In genomic region chr3:32685604-32686185, GRCh38 we compare ENCODE assay signal across 1 cellular context.
TF ChIP-seq lines count a peak whose summit lies in the region.

No MANE protein-coding gene starts in this region.

TF ChIP-seq in HepG2, 621 proteins besides CTCF, POLR2A, EP300 and RAD21:
- peak; percentile 83; the same call in 1 of the 2 replicates for TF ChIP-seq ZNF121 (CRISPR knock-in tag; IDR thresholded peaks at IDR 0.05)
- TF ChIP-seq ZNF256 (CRISPR knock-in tag; conservative IDR thresholded peaks at IDR 0.05): 0 out of 2 replicates have a peak, but pooled peaks have one; percentile 8
- 0 out of 2 replicates have a peak, but pooled peaks have one; percentile 30 for TF ChIP-seq ZNF17 (CRISPR knock-in tag; IDR thresholded peaks at IDR 0.05)
- no peak for TF ChIP-seq ZFP1 (CRISPR knock-in tag; IDR thresholded peaks at IDR 0.05)
- TF ChIP-seq MEF2D (CRISPR knock-in tag; IDR thresholded peaks at IDR 0.05): 0 out of 2 replicates have a peak, but pooled peaks have one; percentile 5
- TF ChIP-seq ELF1 (CRISPR knock-in tag; IDR thresholded peaks at IDR 0.05): no peak
- TF ChIP-seq, protein P1, sequence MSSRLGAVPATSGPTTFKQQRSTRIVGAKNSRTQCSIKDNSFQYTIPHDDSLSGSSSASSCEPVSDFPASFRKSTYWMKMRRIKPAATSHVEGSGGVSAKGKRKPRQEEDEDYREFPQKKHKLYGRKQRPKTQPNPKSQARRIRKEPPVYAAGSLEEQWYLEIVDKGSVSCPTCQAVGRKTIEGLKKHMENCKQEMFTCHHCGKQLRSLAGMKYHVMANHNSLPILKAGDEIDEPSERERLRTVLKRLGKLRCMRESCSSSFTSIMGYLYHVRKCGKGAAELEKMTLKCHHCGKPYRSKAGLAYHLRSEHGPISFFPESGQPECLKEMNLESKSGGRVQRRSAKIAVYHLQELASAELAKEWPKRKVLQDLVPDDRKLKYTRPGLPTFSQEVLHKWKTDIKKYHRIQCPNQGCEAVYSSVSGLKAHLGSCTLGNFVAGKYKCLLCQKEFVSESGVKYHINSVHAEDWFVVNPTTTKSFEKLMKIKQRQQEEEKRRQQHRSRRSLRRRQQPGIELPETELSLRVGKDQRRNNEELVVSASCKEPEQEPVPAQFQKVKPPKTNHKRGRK (CRISPR knock-in tag; IDR thresholded peaks at IDR 0.05): 0 out of 2 replicates have a peak, but pooled peaks have one; percentile 0
- no peak for TF ChIP-seq ZNF354B (CRISPR knock-in tag; IDR thresholded peaks at IDR 0.05)
- TF ChIP-seq ZEB1 (IDR thresholded peaks at IDR 0.05; ENCODE audit: insufficient replicate concordance, low read depth): peak; percentile 19
- peak; percentile 31 for TF ChIP-seq ZNF407 (CRISPR knock-in tag; IDR thresholded peaks at IDR 0.05; ENCODE audit: not compliant biosample characterization)
- no peak for TF ChIP-seq ZNF552 (CRISPR knock-in tag; IDR thresholded peaks at IDR 0.05; ENCODE audit: borderline replicate concordance)
- peak; percentile 37 for TF ChIP-seq ZNF883 (CRISPR knock-in tag; IDR thresholded peaks at IDR 0.05; ENCODE audit: not compliant biosample characterization)
- TF ChIP-seq, protein P2, sequence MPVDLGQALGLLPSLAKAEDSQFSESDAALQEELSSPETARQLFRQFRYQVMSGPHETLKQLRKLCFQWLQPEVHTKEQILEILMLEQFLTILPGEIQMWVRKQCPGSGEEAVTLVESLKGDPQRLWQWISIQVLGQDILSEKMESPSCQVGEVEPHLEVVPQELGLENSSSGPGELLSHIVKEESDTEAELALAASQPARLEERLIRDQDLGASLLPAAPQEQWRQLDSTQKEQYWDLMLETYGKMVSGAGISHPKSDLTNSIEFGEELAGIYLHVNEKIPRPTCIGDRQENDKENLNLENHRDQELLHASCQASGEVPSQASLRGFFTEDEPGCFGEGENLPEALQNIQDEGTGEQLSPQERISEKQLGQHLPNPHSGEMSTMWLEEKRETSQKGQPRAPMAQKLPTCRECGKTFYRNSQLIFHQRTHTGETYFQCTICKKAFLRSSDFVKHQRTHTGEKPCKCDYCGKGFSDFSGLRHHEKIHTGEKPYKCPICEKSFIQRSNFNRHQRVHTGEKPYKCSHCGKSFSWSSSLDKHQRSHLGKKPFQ (CRISPR knock-in tag; IDR thresholded peaks at IDR 0.05; ENCODE audit: insufficient replicate concordance): peak; percentile 48
- peak; percentile 31 for TF ChIP-seq ZNF547 (CRISPR knock-in tag; IDR thresholded peaks at IDR 0.05)
- no peak for TF ChIP-seq ZNF510 (CRISPR knock-in tag; IDR thresholded peaks at IDR 0.05; ENCODE audit: low read depth)
- peak; percentile 80; the same call in 1 of the 2 replicates for TF ChIP-seq ZNF605 (CRISPR knock-in tag; IDR thresholded peaks at IDR 0.05)
- 0 out of 2 replicates have a peak, but pooled peaks have one; percentile 1 for TF ChIP-seq ARHGAP35 (CRISPR knock-in tag; IDR thresholded peaks at IDR 0.05; ENCODE audit: borderline replicate concordance)
- peak; percentile 36 for TF ChIP-seq KDM5A (IDR thresholded peaks at IDR 0.05; ENCODE audit: borderline replicate concordance, low read length)
- TF ChIP-seq ZNF724P (CRISPR knock-in tag; IDR thresholded peaks at IDR 0.05; ENCODE audit: borderline replicate concordance): 0 out of 2 replicates have a peak, but pooled peaks have one; percentile 1
- no peak for TF ChIP-seq ZNF558 (CRISPR knock-in tag; IDR thresholded peaks at IDR 0.05; ENCODE audit: borderline replicate concordance)
- 0 out of 2 replicates have a peak, but pooled peaks have one; percentile 36 for TF ChIP-seq CHD2 (IDR thresholded peaks at IDR 0.05; ENCODE audit: low read depth, low read length)
- TF ChIP-seq ELF4 (CRISPR knock-in tag; IDR thresholded peaks at IDR 0.05; ENCODE audit: borderline replicate concordance): 0 out of 2 replicates have a peak, but pooled peaks have one; percentile 3
- TF ChIP-seq NCOA2 (CRISPR knock-in tag; IDR thresholded peaks at IDR 0.05): no peak
